Comparison of ENCODE assay signal across 2 cellular contexts in the genomic region with DNA sequence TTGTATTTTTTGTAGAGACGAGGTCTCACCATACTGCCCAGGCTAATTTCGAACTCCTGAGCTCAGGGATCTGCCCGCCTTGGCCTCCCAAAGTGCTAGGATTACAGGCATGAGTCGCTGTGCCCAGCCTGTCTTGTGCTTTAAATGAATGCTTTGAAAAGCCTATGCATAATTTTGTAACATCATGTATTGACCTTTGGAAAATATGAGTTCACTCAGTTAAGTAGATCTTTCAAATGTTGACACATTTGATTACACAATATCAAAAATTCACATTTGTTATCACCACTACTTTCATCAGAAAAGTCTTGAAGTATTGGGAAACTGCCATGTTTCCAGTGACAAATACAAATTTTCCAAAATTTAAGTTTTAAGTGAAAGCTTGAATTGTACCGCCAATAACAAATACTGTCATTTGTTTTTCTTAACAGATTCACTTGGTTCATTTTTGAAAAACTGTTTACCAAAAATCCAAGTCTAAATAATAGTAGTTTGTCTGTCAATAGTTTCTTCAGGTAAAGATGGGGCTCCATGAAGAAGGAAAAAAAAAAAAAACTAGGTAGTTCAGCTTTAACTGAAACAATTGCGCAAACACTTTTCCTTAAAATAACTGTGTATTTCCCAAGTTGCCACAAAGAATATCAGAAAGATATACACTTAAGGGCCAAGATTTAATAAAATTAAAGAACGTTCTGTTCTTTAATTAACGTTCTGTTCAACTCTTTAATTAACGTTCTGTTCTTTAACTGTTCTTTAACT.
TF ChIP-seq lines count a peak whose summit lies in the region.

No MANE protein-coding gene starts in this region.

TF ChIP-seq in liver, 16 proteins besides CTCF, POLR2A, EP300 and RAD21:
- TF ChIP-seq HNF4G (IDR thresholded peaks at IDR 0.05) (no peak), FOXA1 (IDR thresholded peaks at IDR 0.05) (no peak), JUND (IDR thresholded peaks at IDR 0.05) (peak; percentile 89 to 98), SP1 (IDR thresholded peaks at IDR 0.05) (peak; percentile 50), HNF4A (conservative IDR thresholded peaks at IDR 0.05) (peak; percentile 57 to 64), ZBTB33 (IDR thresholded peaks at IDR 0.05) (peak; percentile 45), FOXA2 (IDR thresholded peaks at IDR 0.05) (no peak), TAF1 (conservative IDR thresholded peaks at IDR 0.05) (no peak), RXRA (IDR thresholded peaks at IDR 0.05) (peak; percentile 48 to 69), EGR1 (IDR thresholded peaks at IDR 0.05; ENCODE audit: low read depth in 2 of 2) (peak in 1 of 2 donors; percentile 81), YY1 (IDR thresholded peaks at IDR 0.05) (peak; percentile 45), NR2F2 (IDR thresholded peaks at IDR 0.05) (no peak), REST (IDR thresholded peaks at IDR 0.05) (no peak), GABPA (IDR thresholded peaks at IDR 0.05 in 1 of 2, conservative IDR thresholded peaks at IDR 0.05 in 1 of 2) (no peak)
- TF ChIP-seq, protein P1, sequence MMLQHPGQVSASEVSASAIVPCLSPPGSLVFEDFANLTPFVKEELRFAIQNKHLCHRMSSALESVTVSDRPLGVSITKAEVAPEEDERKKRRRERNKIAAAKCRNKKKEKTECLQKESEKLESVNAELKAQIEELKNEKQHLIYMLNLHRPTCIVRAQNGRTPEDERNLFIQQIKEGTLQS (IDR thresholded peaks at IDR 0.05) = peak; percentile 32
- TF ChIP-seq, protein P2, sequence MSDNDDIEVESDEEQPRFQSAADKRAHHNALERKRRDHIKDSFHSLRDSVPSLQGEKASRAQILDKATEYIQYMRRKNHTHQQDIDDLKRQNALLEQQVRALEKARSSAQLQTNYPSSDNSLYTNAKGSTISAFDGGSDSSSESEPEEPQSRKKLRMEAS (IDR thresholded peaks at IDR 0.05) = no peak

TF ChIP-seq in HEK293T, 16 proteins besides CTCF, POLR2A, EP300 and RAD21:
- no peak for TF ChIP-seq TARDBP (IDR thresholded peaks at IDR 0.05)
- no peak for TF ChIP-seq LEF1 (IDR thresholded peaks at IDR 0.05; ENCODE audit: borderline replicate concordance)
- no peak for TF ChIP-seq BHLHE40 (IDR thresholded peaks at IDR 0.05; ENCODE audit: borderline replicate concordance)
- no peak for TF ChIP-seq ARNT (IDR thresholded peaks at IDR 0.05)
- no peak for TF ChIP-seq FOXA1 (IDR thresholded peaks at IDR 0.05)
- TF ChIP-seq ELF4 (IDR thresholded peaks at IDR 0.05) = no peak
- no peak for TF ChIP-seq SUZ12 (IDR thresholded peaks at IDR 0.05)
- TF ChIP-seq L3MBTL2 (conservative IDR thresholded peaks at IDR 0.05) = no peak
- no peak for TF ChIP-seq CTBP1 (IDR thresholded peaks at IDR 0.05; ENCODE audit: borderline replicate concordance)
- no peak for TF ChIP-seq PKNOX1 (IDR thresholded peaks at IDR 0.05)
- TF ChIP-seq FOXK2 (IDR thresholded peaks at IDR 0.05) = no peak
- TF ChIP-seq HDGF (IDR thresholded peaks at IDR 0.05; ENCODE audit: borderline replicate concordance) = no peak
- TF ChIP-seq SP1 (IDR thresholded peaks at IDR 0.05) = no peak
- no peak for TF ChIP-seq ZNF384 (IDR thresholded peaks at IDR 0.05)
- no peak for TF ChIP-seq FOXM1 (IDR thresholded peaks at IDR 0.05; ENCODE audit: borderline replicate concordance)
